In the genomic region with DNA sequence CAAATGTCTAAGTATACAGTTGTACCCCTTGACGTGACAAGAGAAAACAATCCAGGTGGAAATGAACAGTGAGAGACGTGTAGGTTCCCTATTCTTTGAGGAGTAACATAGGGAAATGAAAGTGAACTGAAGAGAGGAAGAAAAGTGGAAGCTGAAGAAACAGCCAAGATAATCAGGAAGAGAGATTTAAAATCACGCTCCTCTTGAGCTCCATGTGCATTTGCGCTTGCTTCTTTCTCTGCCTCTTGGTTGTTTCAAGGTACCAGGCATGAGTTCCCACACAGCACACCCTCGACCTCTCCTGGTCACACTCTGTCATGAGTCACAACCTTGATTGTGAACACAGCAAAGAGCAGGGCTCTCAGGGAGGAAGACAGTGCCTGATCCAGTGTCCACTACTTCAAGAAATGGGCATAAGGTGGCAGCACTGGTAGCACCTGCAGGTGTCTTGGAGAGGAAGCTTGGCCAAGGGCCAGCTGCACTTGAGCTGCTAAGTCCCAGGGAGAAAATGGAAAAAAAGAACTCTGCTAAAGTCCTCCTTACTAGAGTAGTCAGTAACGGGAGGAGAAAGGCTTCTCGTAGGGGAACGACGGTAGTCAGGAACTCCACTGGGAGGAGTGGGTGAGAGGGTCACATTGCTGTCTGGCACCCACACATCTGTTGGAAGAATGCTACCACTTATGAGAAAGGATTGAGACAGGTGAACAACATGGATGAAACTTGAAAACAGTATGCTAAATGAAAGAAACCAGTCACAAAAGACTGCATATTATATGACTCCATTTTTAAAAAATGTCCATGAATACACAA, we compare ENCODE assay signal across 8 cellular contexts. TPM values are rescaled to one million over a fixed set of nuclear protein-coding genes. Genes with fewer than 3 reads are reported as not detected.
A peak's percentile ranks its signal among the peaks of the same experiment; 100 is the strongest.
DNase-seq lines count a peak whose midpoint lies in the region; ATAC-seq, FAIRE-seq and TF ChIP-seq lines count a peak whose summit lies in the region.

No MANE protein-coding gene starts in this region.

- WGBS in K562 (ENCODE audit: insufficient coverage, low coverage, missing lambda C conversion rate) = 17% methylated on average over 9 of the region's 9 CpGs
- WGBS in small intestine, 3 donors = 2 to 9% (median 9%) methylated on average over 9 of the region's 9 CpGs

- TF ChIP-seq RAD21 in K562 (CRISPR knock-in tag; conservative IDR thresholded peaks at IDR 0.05 in 1 of 2, IDR thresholded peaks at IDR 0.05 in 1 of 2) = peak; percentile 97 to 98

- H4K20me1 ChIP-seq in K562 (replicated peaks; ENCODE audit: control insufficient read depth, insufficient read depth, low read length) = no peaks in the 10 kb centered on the region

- H3K9me1 ChIP-seq in K562 (ENCODE audit: control insufficient read depth, insufficient read depth, low read length) = no peaks in the 10 kb centered on the region

- H3K79me2 ChIP-seq in K562 (ENCODE audit: control insufficient read depth, insufficient read depth, low read length) = no peaks in the 10 kb centered on the region

- no TSS peak for BruUV-seq in K562 (replicated peaks; lab: Mats Ljungman, UMichigan)

- intact Hi-C loops in K562 (cut with micrococcal nuclease) = loop anchor here (1.0 kb wide), 2 partner anchors 75 to 112 kb away; no protein-coding TSS in a partner anchor

- peak overlapping the region in 1 of 2 experiments; percentile 71; a peak in 1 of 4 replicates for H3K9ac ChIP-seq in K562 (ENCODE audit: insufficient read depth in 1 of 2, low read depth in 2 of 2, low read length in 2 of 2)

- TF ChIP-seq POLR2A in K562 (conservative IDR thresholded peaks at IDR 0.05) = no peak

- FAIRE-seq in K562 (lab: Jason Lieb, UNC) (peak; percentile 93), small intestine (lab: Jason Lieb, UNC) (no peak)

- H3K9me3 ChIP-seq in K562 (replicated peaks; ENCODE audit: control insufficient read depth, insufficient read depth, low read depth, low read length) = no peaks in the 10 kb centered on the region
- no peaks in the 10 kb centered on the region for H3K9me3 ChIP-seq in small intestine (ENCODE audit: control insufficient read depth, low read depth)

- peak; percentile 41 for TF ChIP-seq EP300 in K562 (IDR thresholded peaks at IDR 0.05; ENCODE audit: low read length)

- H3K4me3 ChIP-seq in K562 = no peak overlapping the region
- H3K4me3 ChIP-seq in small intestine (ENCODE audit: low read depth in 1 of 2, low read length in 2 of 2) = no peak overlapping the region

- peak; percentile 70 for DNase-seq in GDM1 (lab: John Stamatoyannopoulos, UW)
- peak; percentile 2 for DNase-seq in NCI-H2081 treated with DMSO at 0.1 percent for 48 hours (lab: John Stamatoyannopoulos, UW)
- DNase-seq in T-helper 22 cell (ENCODE audit: low read depth) = peak; percentile 7
- DNase-seq in K562 (ENCODE audit: extremely low read depth in 1 of 4, low spot score in 3 of 4) = peak; percentile 52 to 87 (median 73)
- peak; percentile 77 for DNase-seq in iPS-NIHi7 (ENCODE audit: extremely low spot score)
- peak; percentile 98 for DNase-seq in small intestine

- H3K27me3 ChIP-seq in K562 (ENCODE audit: control insufficient read depth in 2 of 2, insufficient read depth in 2 of 2, low read length in 2 of 2) = no peaks in the 10 kb centered on the region
- H3K27me3 ChIP-seq in small intestine (ENCODE audit: control insufficient read depth in 2 of 2, insufficient read depth in 2 of 2, low read length in 2 of 2) = no peaks in the 10 kb centered on the region

- peak overlapping the region; percentile 44 for H3K4me2 ChIP-seq in K562 (ENCODE audit: insufficient read depth, low read length)

- ATAC-seq in HG02642 (IDR thresholded peaks at IDR 0.05; ENCODE audit: poor library complexity, unreplicated experiment) (peak; percentile 81), K562 (peak; percentile 99), GM19397 (IDR thresholded peaks at IDR 0.05; ENCODE audit: unreplicated experiment) (no peak)

- H3K4me1 ChIP-seq in K562 (replicated peaks in 1 of 2; ENCODE audit: control insufficient read depth in 2 of 2, insufficient read depth in 2 of 2, low read length in 2 of 2) (peaks cover 9% of the 10 kb centered on the region in 2 experiments; a peak in 3 of 5 replicates), small intestine (ENCODE audit: control insufficient read depth in 2 of 2, insufficient read depth in 1 of 2, low read depth in 1 of 2, low read length in 1 of 2) (no peaks in the 10 kb centered on the region)

- in situ Hi-C loops in K562 (cut with MboI) = no loop called here

- CTCF ChIA-PET in K562 (lab: Yijun Ruan, JAX; ENCODE audit: low intra/inter-chr PET ratio) = interaction anchor here (0.5 to 1.9 kb wide), 10 partner anchors 53 to 192 kb away, joined by 3 to 22 read pairs (median 4); no protein-coding TSS in a partner anchor

- TF ChIP-seq CTCF in K562 (IDR thresholded peaks at IDR 0.05 in 2 of 3, conservative IDR thresholded peaks at IDR 0.05 in 1 of 3; ENCODE audit: insufficient read depth in 2 of 3, low read depth in 1 of 3, low read length in 3 of 3) = peak; percentile 83 to 95 (median 87)

- H3K27ac ChIP-seq in K562 (ENCODE audit: extremely low read depth, low read depth, low read length) = no peak overlapping the region
- H3K27ac ChIP-seq in small intestine (ENCODE audit: low read depth in 1 of 2, low read length in 1 of 2) = peak overlapping the region in 1 of 2 donors; percentile 8

- H3K36me3 ChIP-seq in K562 (ENCODE audit: control insufficient read depth, insufficient read depth, low read length) = no peaks in the 10 kb centered on the region
- no peaks in the 10 kb centered on the region for H3K36me3 ChIP-seq in small intestine (ENCODE audit: control insufficient read depth in 2 of 2, insufficient read depth in 2 of 2, low read length in 2 of 2)

- peak overlapping the region; percentile 71 for H2AFZ ChIP-seq in K562 (ENCODE audit: low read depth, low read length)

- POLR2A ChIA-PET in K562 (lab: Yijun Ruan, JAX) = interaction anchor here (0.6 to 2.9 kb wide), 11 partner anchors 11 to 153 kb away, joined by 3 to 21 read pairs (median 3); no protein-coding TSS in a partner anchor

TF ChIP-seq in K562, 482 proteins besides CTCF, POLR2A, EP300 and RAD21 (continues in another document):
- peak; percentile 59; the same call in 1 of the 2 replicates for TF ChIP-seq SOX6 (IDR thresholded peaks at IDR 0.05)
- TF ChIP-seq EGR1 (conservative IDR thresholded peaks at IDR 0.05) = no peak
- peak in 1 of 2 experiments; percentile 79; a peak in 2 of 4 replicates for TF ChIP-seq ARNT (IDR thresholded peaks at IDR 0.05)
- no peak for TF ChIP-seq RBFOX2 (IDR thresholded peaks at IDR 0.05; ENCODE audit: low read depth, low read length)
- TF ChIP-seq MCM3 (IDR thresholded peaks at IDR 0.05) = no peak
- no peak for TF ChIP-seq FOXJ2 (tag; IDR thresholded peaks at IDR 0.05)
- no peak for TF ChIP-seq ZSCAN32 (CRISPR knock-in tag; IDR thresholded peaks at IDR 0.05)
- TF ChIP-seq NONO (IDR thresholded peaks at IDR 0.05; ENCODE audit: low read depth in 2 of 2, low read length in 1 of 2) = no peak
- TF ChIP-seq, protein P1, sequence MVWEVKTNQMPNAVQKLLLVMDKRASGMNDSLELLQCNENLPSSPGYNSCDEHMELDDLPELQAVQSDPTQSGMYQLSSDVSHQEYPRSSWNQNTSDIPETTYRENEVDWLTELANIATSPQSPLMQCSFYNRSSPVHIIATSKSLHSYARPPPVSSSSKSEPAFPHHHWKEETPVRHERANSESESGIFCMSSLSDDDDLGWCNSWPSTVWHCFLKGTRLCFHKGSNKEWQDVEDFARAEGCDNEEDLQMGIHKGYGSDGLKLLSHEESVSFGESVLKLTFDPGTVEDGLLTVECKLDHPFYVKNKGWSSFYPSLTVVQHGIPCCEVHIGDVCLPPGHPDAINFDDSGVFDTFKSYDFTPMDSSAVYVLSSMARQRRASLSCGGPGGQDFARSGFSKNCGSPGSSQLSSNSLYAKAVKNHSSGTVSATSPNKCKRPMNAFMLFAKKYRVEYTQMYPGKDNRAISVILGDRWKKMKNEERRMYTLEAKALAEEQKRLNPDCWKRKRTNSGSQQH (CRISPR knock-in tag; IDR thresholded peaks at IDR 0.05) = no peak
- TF ChIP-seq HDAC6 (IDR thresholded peaks at IDR 0.05; ENCODE audit: low read depth, low read length) = no peak
- TF ChIP-seq CBX5 (IDR thresholded peaks at IDR 0.05; ENCODE audit: borderline replicate concordance, low read depth) = no peak
- peak; percentile 28; the same call in 1 of the 2 replicates for TF ChIP-seq BACH1 (tag; IDR thresholded peaks at IDR 0.05)
- no peak for TF ChIP-seq BDP1 (IDR thresholded peaks at IDR 0.05; ENCODE audit: insufficient read depth, insufficient read length)
- TF ChIP-seq ZBED1 (IDR thresholded peaks at IDR 0.05) = no peak

RNA-seq across cellular contexts. Expression of a gene that starts 18.3 kb away (rescaled TPM):
- total RNA-seq in K562 (2011; cell fraction: chromatin; rRNA removed; ENCODE audit: low replicate concordance) = 233 and 329 TPM in 2 replicates
- 114 and 132 TPM in 2 replicates for total RNA-seq in K562 (2011; cell fraction: nucleolus; rRNA removed)
- total RNA-seq in K562 (2011; cell fraction: nucleoplasm; rRNA removed) = 181 and 229 TPM in 2 replicates
- total RNA-seq in K562 (2014; rRNA removed) (22.1 and 28.9 TPM in 2 replicates), K562 (2014; rRNA removed; fragmentation: Illumina TruSeq; extraction: Trizol) (23.9 and 24.6 TPM in 2 replicates), K562 (2015; rRNA removed; fragmentation: Illumina TruSeq; extraction: Trizol) (22.5 and 25.3 TPM in 2 replicates), K562 (2021) (74.6 and 88.3 TPM in 2 replicates)
- polyA plus RNA-seq in K562 (2011; rRNA removed) (12.9 and 27.1 TPM in 2 replicates), K562 (2014; fragmentation: Illumina TruSeq; extraction: Trizol) (70.1 and 79.0 TPM in 2 replicates), K562 (2014; fragmentation: Nextera tagmentation; extraction: Ambion mirVana) (10 to 100 TPM in 1 of 2 experiments, 1 to 10 TPM in 1; 8.3 to 20.2 TPM), K562 (2014; rRNA removed) (38.6 and 38.7 TPM in 2 replicates), small intestine (10 to 100 TPM in 2 of 3 donors, 1 to 10 TPM in 1; 7.8 to 23.7 (median 13.6) TPM)
- polyA plus RNA-seq in K562 (2011; cell fraction: cytosol; rRNA removed) = 20.1 and 23.5 TPM in 2 replicates
- 59.8 and 83.5 TPM in 2 replicates for polyA plus RNA-seq in K562 (2011; cell fraction: nucleus; rRNA removed)
- 54.3 and 62.2 TPM in 2 replicates for polyA plus RNA-seq in K562 (2012)
- polyA minus RNA-seq in K562 (2011; rRNA and poly(A)+ RNA removed) = 35.4 and 49.8 TPM in 2 replicates
- 61.6 and 92.0 TPM in 2 replicates for polyA minus RNA-seq in K562 (2011; cell fraction: cytosol; rRNA and poly(A)+ RNA removed)
- 27.9 and 38.8 TPM in 2 replicates for polyA minus RNA-seq in K562 (2011; cell fraction: nucleus; rRNA and poly(A)+ RNA removed)

Comparison
In these comparisons a context has a peak if more than half of its experiments do, and no peak if none do; other contexts are left out.
1. DNase-seq: peak in every context shown above with its lines; median percentile 98 in small intestine; 77 in iPS-NIHi7; 73 in K562; 70 in GDM1; 7 in T-helper 22 cell; 2 in NCI-H2081 treated with DMSO at 0.1 percent for 48 hours.